12 cellular contexts compared by ENCODE assay signal in the genomic region with DNA sequence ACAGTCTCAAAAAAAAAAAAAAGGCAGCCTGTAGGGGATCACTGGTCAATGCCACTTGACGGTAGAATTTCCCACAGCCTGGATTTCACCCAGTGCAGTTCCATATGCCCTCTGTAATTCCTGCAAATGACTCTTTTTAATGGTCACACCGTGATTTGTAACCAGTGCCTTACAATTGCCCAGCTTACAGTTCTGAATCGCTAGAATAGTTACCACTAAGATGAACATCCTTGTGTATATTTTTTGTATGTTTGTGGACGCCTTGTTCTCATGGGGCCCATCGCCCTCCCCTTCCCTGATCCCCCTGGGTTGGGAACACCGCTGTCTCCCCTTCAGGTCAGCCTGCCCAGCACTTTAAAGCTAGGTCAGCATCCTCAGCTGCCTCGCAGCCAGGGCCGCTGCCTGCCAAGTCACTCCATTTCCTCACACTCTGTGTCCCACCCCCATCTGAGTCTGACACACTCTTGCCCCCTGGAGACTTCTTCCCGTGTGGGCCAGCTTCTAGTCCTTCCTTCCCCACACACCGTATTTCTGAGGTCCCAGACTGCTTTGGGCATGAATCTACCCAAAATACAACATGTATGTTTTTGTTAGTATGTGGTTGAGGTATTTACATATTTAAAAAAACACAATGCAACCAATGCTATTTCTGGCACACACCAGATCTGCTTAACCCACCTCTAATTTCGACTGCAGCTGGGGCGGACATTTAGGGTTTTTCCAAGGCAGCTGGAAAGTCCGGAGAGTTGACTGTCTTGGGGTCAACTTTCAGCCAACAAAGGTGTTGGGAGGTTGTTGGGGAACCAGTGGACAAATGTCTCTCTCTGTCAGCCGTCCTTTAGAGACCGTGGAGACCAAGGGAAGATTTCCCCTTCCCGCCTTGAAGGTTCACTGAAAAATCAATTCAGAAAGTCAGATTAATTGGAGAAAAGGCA.
DNase-seq lines count a peak whose midpoint lies in the region; ATAC-seq and TF ChIP-seq lines count a peak whose summit lies in the region.
"Had no signal": no experiment of that assay in that cellular context is flagged by ENCODE, and none has a peak within 500 bp of the region (broad histone marks: within the 10 kb centered on the region; RNA-seq: fewer than 3 reads in every experiment).

No MANE protein-coding gene starts in this region.

- in situ Hi-C loops in transverse colon (cut with MboI; ENCODE audit: low pct_ligation_motif_present in 1 of 4, low pct_unique_long_range_greater_than_20kb in 1 of 4, low sequenced_read_pairs in 3 of 4): loop anchor here in 3 of 4 donors (10.0 kb wide), 1 partner anchor 178 kb away; no protein-coding TSS in a partner anchor

- intact Hi-C loops in transverse colon (cut with DNase I; ENCODE audit: low total_unique reads): no loop called here

- TF ChIP-seq CTCF in KMS-11 (conservative IDR thresholded peaks at IDR 0.05; ENCODE audit: low read depth, low read length) (no peak), transverse colon (IDR thresholded peaks at IDR 0.05) (no peak), WERI-Rb-1 (IDR thresholded peaks at IDR 0.05; ENCODE audit: low read depth, low read length) (no peak)

- ATAC-seq in GM19043 (IDR thresholded peaks at IDR 0.05; ENCODE audit: low read depth, unreplicated experiment) (peak; percentile 63), HG02678 (IDR thresholded peaks at IDR 0.05; ENCODE audit: unreplicated experiment) (peak; percentile 76)
- ATAC-seq: GM23338, natural killer cell had no signal

- peak overlapping the region; percentile 82 for H3K4me2 ChIP-seq in KMS-11
- H3K4me2 ChIP-seq: GM23338 had no signal

- H3K4me3 ChIP-seq in KMS-11 (IDR thresholded peaks at IDR 0.05; ENCODE audit: insufficient read depth, low read depth, low read length): no peak overlapping the region
- H3K4me3 ChIP-seq in transverse colon: no peak overlapping the region
- H3K4me3 ChIP-seq in WERI-Rb-1 (ENCODE audit: low read depth, low read length): no peak overlapping the region
- H3K4me3 ChIP-seq: adrenal gland, GM23338 had no signal

- TF ChIP-seq EP300 in transverse colon (IDR thresholded peaks at IDR 0.05; ENCODE audit: low read depth): no peak

- H3K27me3 ChIP-seq in KMS-11 (ENCODE audit: insufficient read depth, low read depth) (no peaks in the 10 kb centered on the region), transverse colon (no peaks in the 10 kb centered on the region), WERI-Rb-1 (ENCODE audit: insufficient read depth, low read depth, severe bottlenecking) (no peaks in the 10 kb centered on the region)
- H3K27me3 ChIP-seq: adrenal gland had no signal

- H3K9me3 ChIP-seq in transverse colon: no peaks in the 10 kb centered on the region
- no peaks in the 10 kb centered on the region for H3K9me3 ChIP-seq in WERI-Rb-1 (ENCODE audit: severe bottlenecking)
- H3K9me3 ChIP-seq: adrenal gland had no signal

- H4K20me1 ChIP-seq in KMS-11 (ENCODE audit: insufficient read depth): no peaks in the 10 kb centered on the region

- TF ChIP-seq POLR2A in transverse colon (IDR thresholded peaks at IDR 0.05): no peak

- H2AFZ ChIP-seq in KMS-11 (ENCODE audit: low read depth): peak overlapping the region; percentile 47; the same call in 1 of the 2 replicates
- H2AFZ ChIP-seq: GM23338 had no signal

- H3K4me1 ChIP-seq in KMS-11 (ENCODE audit: low read depth, poor library complexity, severe bottlenecking) (peaks cover 34% of the 10 kb centered on the region), transverse colon (no peaks in the 10 kb centered on the region)
- H3K4me1 ChIP-seq: adrenal gland had no signal

- H3K27ac ChIP-seq in KMS-11 (peak overlapping the region; percentile 58), transverse colon (peak overlapping the region in 1 of 4 donors; percentile 46), WERI-Rb-1 (no peak overlapping the region)
- H3K27ac ChIP-seq: adrenal gland had no signal

- H3K36me3 ChIP-seq in KMS-11 (ENCODE audit: insufficient read depth) (no peaks in the 10 kb centered on the region), transverse colon (no peaks in the 10 kb centered on the region), WERI-Rb-1 (no peaks in the 10 kb centered on the region)
- H3K36me3 ChIP-seq: adrenal gland had no signal

- H3K9ac ChIP-seq in KMS-11: 0 out of 2 replicates have a peak overlapping the region, but pooled peaks have one; percentile 24

- 67 to 76% methylated on average over 14 to 16 of the region's 16 CpGs for WGBS in transverse colon (ENCODE audit: low coverage in 1 of 2), 2 donors

- peak; percentile 32 for DNase-seq in transverse colon
- no peak for DNase-seq in WERI-Rb-1
- DNase-seq in kidney glomerular epithelial cell (lab: John Stamatoyannopoulos, UW): no peak
- DNase-seq in COLO668 (lab: John Stamatoyannopoulos, UW; ENCODE audit: unreplicated experiment): no peak
- DNase-seq: natural killer cell, NCI-H2081 treated with DMSO at 0.1 percent for 48 hours, T1000 had no signal

- H3K79me2 ChIP-seq in KMS-11 (ENCODE audit: insufficient read depth, low read depth): no peaks in the 10 kb centered on the region
